ENCODE assay signal across 12 cellular contexts in genomic region chr11:75344186-75344585, GRCh38. TPM values are rescaled to one million over a fixed set of nuclear protein-coding genes. Genes with fewer than 3 reads are reported as not detected.
A peak's percentile ranks its signal among the peaks of the same experiment; 100 is the strongest.
DNase-seq lines count a peak whose midpoint lies in the region; ATAC-seq and TF ChIP-seq lines count a peak whose summit lies in the region.
"Had no signal": no experiment of that assay in that cellular context is flagged by ENCODE, and none has a peak within 500 bp of the region (broad histone marks: within the 10 kb centered on the region; RNA-seq: fewer than 3 reads in every experiment).

No MANE protein-coding gene starts in this region.

- H3K27me3 Mint-ChIP-seq in dendritic cell treated with granulocyte-macrophage colony-stimulating factor and Interleukin-4, amounts not matched to agents 40 ng/mL and 50 ng/mL, for 4 days, result no peaks in the 10 kb centered on the region
- H3K27me3 Mint-ChIP-seq in naive thymus-derived CD8-positive, alpha-beta T cell, result no peaks in the 10 kb centered on the region

- H3K9me3 Mint-ChIP-seq in dendritic cell treated with granulocyte-macrophage colony-stimulating factor and Interleukin-4, amounts not matched to agents 40 ng/mL and 50 ng/mL, for 4 days, result no peaks in the 10 kb centered on the region
- H3K9me3 Mint-ChIP-seq in naive thymus-derived CD8-positive, alpha-beta T cell, result no peaks in the 10 kb centered on the region
- H3K9me3 Mint-ChIP-seq: activated T-helper 1 cell treated with anti-CD3 and anti-CD28 coated beads, Interleukin-12 subunit alpha, Interleukin-12 subunit beta, Interleukin-2, Interleukin-4 antibody, amounts not matched to agents 30 ng/mL and 10 ng/mL and 1 ng/mL, durations not matched to agents 14 hours and 24 hours and 36 hours had no signal

- ATAC-seq in heart left ventricle (no peak), left cardiac atrium (no peak), HG02840 (IDR thresholded peaks at IDR 0.05; ENCODE audit: low FRiP score, unreplicated experiment) (no peak)
- no peak for ATAC-seq in naive thymus-derived CD8-positive, alpha-beta T cell

- H3K36me3 ChIP-seq in heart left ventricle (peaks cover 0 to 6% (median 0%) of the 10 kb centered on the region in 9 donors), vagina (no peaks in the 10 kb centered on the region), MM.1S (replicated peaks; ENCODE audit: insufficient read depth, low read length) (no peaks in the 10 kb centered on the region)

- H3K4me3 Mint-ChIP-seq in dendritic cell treated with granulocyte-macrophage colony-stimulating factor and Interleukin-4, amounts not matched to agents 40 ng/mL and 50 ng/mL, for 4 days, result peak overlapping the region; percentile 75
- H3K4me3 Mint-ChIP-seq in naive thymus-derived CD8-positive, alpha-beta T cell, result peak overlapping the region in 9 of 10 donors; percentile 10 to 93 (median 50)
- H3K4me3 Mint-ChIP-seq: activated T-helper 1 cell treated with anti-CD3 and anti-CD28 coated beads, Interleukin-12 subunit alpha, Interleukin-12 subunit beta, Interleukin-2, Interleukin-4 antibody, amounts not matched to agents 30 ng/mL and 10 ng/mL and 1 ng/mL, durations not matched to agents 14 hours and 24 hours and 36 hours had no signal

- POLR2A ChIA-PET in naive thymus-derived CD8-positive, alpha-beta T cell (lab: Charles Lee), result no interaction called here

- no peak overlapping the region for H3K9ac ChIP-seq in MM.1S (ENCODE audit: low read length)

- no peak for TF ChIP-seq CTCF in heart left ventricle (IDR thresholded peaks at IDR 0.05)
- no peak for TF ChIP-seq CTCF in vagina (IDR thresholded peaks at IDR 0.05)
- TF ChIP-seq CTCF in MM.1S (IDR thresholded peaks at IDR 0.05; ENCODE audit: low read length), result no peak

- no peak overlapping the region for H3K4me2 ChIP-seq in MM.1S (ENCODE audit: low read depth, low read length)

- H3K4me1 ChIP-seq in heart left ventricle (peaks cover 37 to 100% (median 91%) of the 10 kb centered on the region in 12 donors), vagina (peaks cover 100% of the 10 kb centered on the region), MM.1S (ENCODE audit: low read length) (no peaks in the 10 kb centered on the region)

- no peaks in the 10 kb centered on the region for H3F3A ChIP-seq in MM.1S (ENCODE audit: insufficient read depth, low read length)

- H3K4me3 ChIP-seq in heart left ventricle, result peak overlapping the region in 1 of 12 donors; percentile 9
- H3K4me3 ChIP-seq in vagina, result no peak overlapping the region
- no peak overlapping the region for H3K4me3 ChIP-seq in MM.1S (ENCODE audit: low read length)

- H3K36me3 Mint-ChIP-seq in dendritic cell treated with granulocyte-macrophage colony-stimulating factor and Interleukin-4, amounts not matched to agents 40 ng/mL and 50 ng/mL, for 4 days (ENCODE audit: low read depth), result peaks cover 86% of the 10 kb centered on the region
- H3K36me3 Mint-ChIP-seq in naive thymus-derived CD8-positive, alpha-beta T cell, result peaks cover 0 to 10% (median 0%) of the 10 kb centered on the region in 3 donors

- no peak overlapping the region for H2AFZ ChIP-seq in MM.1S (ENCODE audit: low read length)

- peak in 1 of 5 donors; percentile 24 for DNase-seq in heart left ventricle
- no peak for DNase-seq in left cardiac atrium
- DNase-seq in naive thymus-derived CD8-positive, alpha-beta T cell, result no peak
- DNase-seq in vagina (ENCODE audit: extremely low spot score in 2 of 2), result no peak
- no peak for DNase-seq in MM.1S
- DNase-seq in stimulated activated CD4-positive, alpha-beta T cell treated with anti-CD3 and anti-CD28 coated beads, Interleukin-4, amount 100 ng/mL, for 24 hours, result no peak
- DNase-seq: cerebellar nuclear complex, KG1, mammary epithelial cell had no signal

- intact Hi-C loops in heart left ventricle (cut with DNase I), result no loop called here
- intact Hi-C loops in left cardiac atrium (cut with DNase I), result no loop called here
- intact Hi-C loops in dendritic cell treated with granulocyte-macrophage colony-stimulating factor and Interleukin-4, amounts not matched to agents 40 ng/mL and 50 ng/mL, for 4 days (cut with micrococcal nuclease), result loop anchor here (5.0 to 10.0 kb wide), 2 partner anchors 38 to 59 kb away; no protein-coding TSS in a partner anchor
- intact Hi-C loops in vagina (cut with DNase I), result no loop called here

- no peaks in the 10 kb centered on the region for H3K27me3 ChIP-seq in heart left ventricle
- H3K27me3 ChIP-seq in vagina, result no peaks in the 10 kb centered on the region
- H3K27me3 ChIP-seq in MM.1S (replicated peaks; ENCODE audit: insufficient read depth, low read length), result no peaks in the 10 kb centered on the region

- no peak for TF ChIP-seq POLR2A in heart left ventricle (IDR thresholded peaks at IDR 0.05)
- TF ChIP-seq POLR2A in vagina (IDR thresholded peaks at IDR 0.05), result no peak

- H3K9me2 ChIP-seq in MM.1S (replicated peaks; ENCODE audit: insufficient read depth, low read length), result no peaks in the 10 kb centered on the region

- peak overlapping the region in 10 of 12 donors; percentile 21 to 96 (median 53) for H3K27ac ChIP-seq in heart left ventricle
- H3K27ac ChIP-seq in vagina, result peak overlapping the region; percentile 81
- no peak overlapping the region for H3K27ac ChIP-seq in MM.1S (ENCODE audit: low read length)

- H4K20me1 ChIP-seq in MM.1S (ENCODE audit: insufficient read depth, low read length), result no peaks in the 10 kb centered on the region

- H3K27ac Mint-ChIP-seq in dendritic cell treated with granulocyte-macrophage colony-stimulating factor and Interleukin-4, amounts not matched to agents 40 ng/mL and 50 ng/mL, for 4 days, result peak overlapping the region; percentile 81
- peak overlapping the region; percentile 66 to 98 (median 86) for H3K27ac Mint-ChIP-seq in naive thymus-derived CD8-positive, alpha-beta T cell
- H3K27ac Mint-ChIP-seq: activated T-helper 1 cell treated with anti-CD3 and anti-CD28 coated beads, Interleukin-12 subunit alpha, Interleukin-12 subunit beta, Interleukin-2, Interleukin-4 antibody, amounts not matched to agents 30 ng/mL and 10 ng/mL and 1 ng/mL, durations not matched to agents 14 hours and 24 hours and 36 hours had no signal

- peaks cover 100% of the 10 kb centered on the region for H3K4me1 Mint-ChIP-seq in dendritic cell treated with granulocyte-macrophage colony-stimulating factor and Interleukin-4, amounts not matched to agents 40 ng/mL and 50 ng/mL, for 4 days (ENCODE audit: low read depth)
- peaks cover 76 to 100% (median 99%) of the 10 kb centered on the region in 4 donors for H3K4me1 Mint-ChIP-seq in naive thymus-derived CD8-positive, alpha-beta T cell

- H3K79me2 ChIP-seq in MM.1S (ENCODE audit: low read length), result no peaks in the 10 kb centered on the region

- H3K9me3 ChIP-seq in heart left ventricle, result no peaks in the 10 kb centered on the region
- H3K9me3 ChIP-seq in vagina, result no peaks in the 10 kb centered on the region
- no peaks in the 10 kb centered on the region for H3K9me3 ChIP-seq in MM.1S (replicated peaks; ENCODE audit: insufficient read depth, low read length)

- WGBS in heart left ventricle, 4 donors, result 90 to 100% (median 99%) methylated on average over 3 of the region's 3 CpGs

RNA-seq across cellular contexts. Expression of gene ARRB1, which starts 7.3 kb away (rescaled TPM):
- 10 to 100 TPM; 15.2 to 58.9 (median 29.2) TPM for total RNA-seq in heart left ventricle
- 10 to 100 TPM in 1 of 2 donors, 1 to 10 TPM in 1; 7.9 to 12.5 TPM for polyA plus RNA-seq in heart left ventricle
- 10 to 100 TPM; 28.4 to 39.4 TPM for total RNA-seq in left cardiac atrium
- 10 to 100 TPM; 60.0 to 65.3 TPM for total RNA-seq in naive thymus-derived CD8-positive, alpha-beta T cell
- 10 to 100 TPM in 1 of 3 donors, 1 to 10 TPM in 2; 7.6 to 12.2 (median 9.0) TPM for polyA plus RNA-seq in naive thymus-derived CD8-positive, alpha-beta T cell
- 33.1 TPM for total RNA-seq in vagina

RNA-seq across cellular contexts. Expression of gene RPS3, which starts 55.1 kb away (rescaled TPM):
- total RNA-seq in heart left ventricle, result 1,000 to 10,000 TPM in 4 of 9 donors, 100 to 1,000 TPM in 5; 434 to 1,232 (median 990) TPM
- 1,000 to 10,000 TPM in 1 of 2 donors, 100 to 1,000 TPM in 1; 761 to 2,100 TPM for polyA plus RNA-seq in heart left ventricle
- 1,000 to 10,000 TPM; 1,106 to 1,117 TPM for total RNA-seq in left cardiac atrium
- total RNA-seq in naive thymus-derived CD8-positive, alpha-beta T cell, result 1,000 to 10,000 TPM; 5,159 to 5,268 TPM
- 1,000 to 10,000 TPM; 6,922 to 7,216 (median 7,023) TPM for polyA plus RNA-seq in naive thymus-derived CD8-positive, alpha-beta T cell
- 1,625 TPM for total RNA-seq in vagina
